11 cellular contexts compared by ENCODE assay signal in the genomic region with DNA sequence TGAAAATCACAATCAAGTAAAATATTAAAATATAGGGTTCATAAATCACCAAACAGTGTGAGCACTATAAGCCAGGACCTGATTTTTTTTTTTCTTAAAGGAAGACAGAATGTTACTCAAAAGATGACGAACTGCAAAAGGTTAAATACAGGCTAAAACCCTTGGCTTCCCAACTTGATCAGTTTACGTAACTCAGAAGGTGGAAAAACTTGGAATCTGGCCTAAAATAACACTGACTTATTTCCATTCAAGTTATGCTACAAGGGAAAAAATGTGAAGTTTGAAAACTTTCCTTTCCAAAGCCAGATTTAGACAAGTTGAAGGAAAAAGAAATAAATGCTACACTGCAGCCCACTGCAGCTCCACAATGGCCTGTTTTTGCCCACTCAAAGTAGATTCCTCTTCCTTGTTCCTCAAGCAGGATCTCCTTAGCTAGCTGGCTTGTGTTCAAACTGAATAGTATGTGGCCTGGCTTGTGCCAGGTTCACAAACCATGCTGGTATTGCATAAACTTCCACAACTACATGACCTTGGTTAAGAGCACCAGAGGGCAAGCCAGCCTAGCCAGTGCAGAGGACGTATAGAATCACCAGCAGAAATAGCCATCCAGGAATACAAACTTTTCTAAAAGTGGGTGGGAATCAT.
DNase-seq lines count a peak whose midpoint lies in the region; ATAC-seq and TF ChIP-seq lines count a peak whose summit lies in the region.
"Had no signal": no experiment of that assay in that cellular context is flagged by ENCODE, and none has a peak within 500 bp of the region (broad histone marks: within the 10 kb centered on the region; RNA-seq: fewer than 3 reads in every experiment).

No MANE protein-coding gene starts in this region.

- intact Hi-C loops in mammary epithelial cell (cut with micrococcal nuclease) (no loop called here), OCI-LY7 (cut with micrococcal nuclease; ENCODE audit: unreplicated experiment) (no loop called here)

- dilution Hi-C loops in mammary epithelial cell (cut with HindIII; ENCODE audit: low sequenced_read_pairs): loop anchor here (5.0 kb wide), 1 partner anchor 43 kb away; no protein-coding TSS in a partner anchor

- in situ Hi-C loops in mammary epithelial cell (cut with MboI; ENCODE audit: low sequenced_read_pairs in 2 of 2): no loop called here

- H3K9me3 Mint-ChIP-seq in HFFc6: no peaks in the 10 kb centered on the region

- peaks cover 24% of the 10 kb centered on the region for H3K4me1 Mint-ChIP-seq in HFFc6 (ENCODE audit: low read depth)

- CTCF ChIA-PET in mammary epithelial cell (lab: Charles Lee; ENCODE audit: low non-redundant PET) (interaction anchor here (0.6 kb wide), 1 partner anchor 337 kb away, joined by 3 read pairs; no protein-coding TSS in a partner anchor), OCI-LY7 (lab: Charles Lee; ENCODE audit: unreplicated experiment) (no interaction called here)

- H4K20me1 ChIP-seq in mammary epithelial cell (ENCODE audit: insufficient read depth, low read length) (peaks cover 3% of the 10 kb centered on the region), OCI-LY7 (ENCODE audit: insufficient read depth, low read length) (no peaks in the 10 kb centered on the region)

- TF ChIP-seq CTCF in HFFc6 (IDR thresholded peaks at IDR 0.05): no peak
- TF ChIP-seq CTCF in mammary epithelial cell (conservative IDR thresholded peaks at IDR 0.05 in 1 of 2, IDR thresholded peaks at IDR 0.05 in 1 of 2; ENCODE audit: extremely low read depth in 1 of 2, insufficient read depth in 1 of 2, low read depth in 1 of 2, low read length in 2 of 2): no peak
- TF ChIP-seq CTCF in OCI-LY7 (conservative IDR thresholded peaks at IDR 0.05; ENCODE audit: low read length): no peak

- 13% methylated on average over 3 of the region's 3 CpGs for WGBS in mammary epithelial cell (ENCODE audit: low coverage, missing lambda C conversion rate)

- H3K27ac ChIP-seq in mammary epithelial cell (ENCODE audit: insufficient read depth, low read depth, low read length) (no peak overlapping the region), OCI-LY7 (ENCODE audit: low read depth, low read length, poor library complexity, severe bottlenecking) (no peak overlapping the region)

- H3K4me3 Mint-ChIP-seq in HFFc6: no peak overlapping the region

- H3K36me3 Mint-ChIP-seq in HFFc6 (ENCODE audit: low read depth): no peaks in the 10 kb centered on the region

- H2AFZ ChIP-seq in mammary epithelial cell (ENCODE audit: low read depth, low read length) (no peak overlapping the region), OCI-LY7 (ENCODE audit: low read length) (no peak overlapping the region)

- H3K4me1 ChIP-seq in mammary epithelial cell (ENCODE audit: insufficient read depth, low read length) (peaks cover 39% of the 10 kb centered on the region), skeletal muscle satellite cell (ENCODE audit: control insufficient read depth, insufficient read depth, low read length) (peaks cover 22% of the 10 kb centered on the region), OCI-LY7 (ENCODE audit: insufficient read depth, low read length, poor library complexity, severe bottlenecking) (no peaks in the 10 kb centered on the region)

- H3K9ac ChIP-seq in mammary epithelial cell (ENCODE audit: insufficient read depth, low read length) (no peak overlapping the region), skeletal muscle satellite cell (ENCODE audit: low read depth, low read length) (no peak overlapping the region)

- peaks cover 7% of the 10 kb centered on the region for H3K27me3 Mint-ChIP-seq in HFFc6 (ENCODE audit: insufficient read depth)

- ATAC-seq in HG03565 (IDR thresholded peaks at IDR 0.05; ENCODE audit: unreplicated experiment): no peak
- ATAC-seq: GM12878 had no signal

- DNase-seq in HFFc6: peak; percentile 43
- peak; percentile 80 for DNase-seq in mammary epithelial cell
- DNase-seq in iris pigment epithelial cell (ENCODE audit: low read depth): peak; percentile 95
- DNase-seq in NCI-H1105 treated with DMSO at 0.1 percent for 48 hours (lab: John Stamatoyannopoulos, UW): no peak
- no peak for DNase-seq in OCI-LY7 (ENCODE audit: low spot score)
- DNase-seq in epidermal melanocyte (ENCODE audit: insufficient read length, low spot score): no peak
- DNase-seq: activated gamma-delta T cell treated with Interleukin-2 at 50 U/mL for 16 hours, GOT3 had no signal

- H3K4me3 ChIP-seq in mammary epithelial cell (replicated peaks in 1 of 3; ENCODE audit: insufficient read depth in 1 of 3, low read depth in 2 of 3, low read length in 3 of 3) (no peak overlapping the region), skeletal muscle satellite cell (ENCODE audit: low read length) (peak overlapping the region; percentile 27), OCI-LY7 (ENCODE audit: low read depth, low read length, poor library complexity, severe bottlenecking) (no peak overlapping the region)
- H3K4me3 ChIP-seq: GM12878 had no signal

- H3K79me2 ChIP-seq in mammary epithelial cell (ENCODE audit: insufficient read depth, low read length): no peaks in the 10 kb centered on the region
- no peaks in the 10 kb centered on the region for H3K79me2 ChIP-seq in OCI-LY7 (ENCODE audit: insufficient read depth, low read depth, low read length)

- H3K9me2 ChIP-seq in OCI-LY7 (ENCODE audit: insufficient read depth, low read length): no peaks in the 10 kb centered on the region

- POLR2A ChIA-PET in OCI-LY7 (lab: Charles Lee): interaction anchor here (0.6 to 1.2 kb wide), 6 partner anchors 29 to 351 kb away, joined by 3 to 7 read pairs (median 4); no protein-coding TSS in a partner anchor

- peak overlapping the region; percentile 42 for H3K4me2 ChIP-seq in mammary epithelial cell (ENCODE audit: insufficient read depth, low read depth, low read length)
- peak overlapping the region; percentile 55 for H3K4me2 ChIP-seq in skeletal muscle satellite cell (ENCODE audit: low read length)
- no peak overlapping the region for H3K4me2 ChIP-seq in OCI-LY7 (ENCODE audit: low read length)

- no TSS peak for BruUV-seq in mammary epithelial cell (replicated peaks; lab: Mats Ljungman, UMichigan)
- no TSS peak for BruUV-seq in OCI-LY7 (replicated peaks; lab: Mats Ljungman, UMichigan)

- H3K27me3 ChIP-seq in mammary epithelial cell (ENCODE audit: insufficient read depth, low read length) (no peaks in the 10 kb centered on the region), skeletal muscle satellite cell (ENCODE audit: control insufficient read depth, insufficient read depth, low read length) (no peaks in the 10 kb centered on the region)

- no peak overlapping the region; the same call in 1 of the 2 replicates for H3K27ac Mint-ChIP-seq in HFFc6

- no peaks in the 10 kb centered on the region for H3K9me3 ChIP-seq in mammary epithelial cell (replicated peaks; ENCODE audit: insufficient read depth, low read length)
- no peaks in the 10 kb centered on the region for H3K9me3 ChIP-seq in skeletal muscle satellite cell (replicated peaks; ENCODE audit: low read length)
- H3K9me3 ChIP-seq in OCI-LY7 (ENCODE audit: low read length): no peaks in the 10 kb centered on the region

- H3K36me3 ChIP-seq in mammary epithelial cell (ENCODE audit: insufficient read depth, low read length) (no peaks in the 10 kb centered on the region), skeletal muscle satellite cell (ENCODE audit: insufficient read depth, low read length) (no peaks in the 10 kb centered on the region), OCI-LY7 (ENCODE audit: insufficient read depth, low read length) (no peaks in the 10 kb centered on the region)

Comparison
In these comparisons a context has a peak if more than half of its experiments do, and no peak if none do; other contexts are left out.
1. DNase-seq: peak in HFFc6 (single experiment), mammary epithelial cell (single experiment) and iris pigment epithelial cell (single experiment); none in NCI-H1105 treated with DMSO at 0.1 percent for 48 hours (single experiment), OCI-LY7 (single experiment) and epidermal melanocyte (single experiment).